In genomic region chr1:34755961-34756360, GRCh38 we compare ENCODE assay signal across 27 cellular contexts. TPM values are rescaled to one million over a fixed set of nuclear protein-coding genes. Genes with fewer than 3 reads are reported as not detected.
"Had no signal": no experiment of that assay in that cellular context is flagged by ENCODE, and none has a peak within 500 bp of the region (broad histone marks: within the 10 kb centered on the region; RNA-seq: fewer than 3 reads in every experiment).

No MANE protein-coding gene starts in this region.

- H3K9me3 ChIP-seq: ascending aorta, gastroesophageal sphincter, right lobe of liver, thoracic aorta, uterus had no signal

- H3K4me1 ChIP-seq: ascending aorta, gastroesophageal sphincter, right lobe of liver, uterus had no signal

- H2AFZ ChIP-seq: hepatocyte had no signal

- H3K27me3 ChIP-seq: ascending aorta, hepatocyte, right lobe of liver, uterus had no signal

- ATAC-seq: gastroesophageal sphincter; left colon; naive thymus-derived CD8-positive, alpha-beta T cell; right lobe of liver; stimulated activated naive CD8-positive, alpha-beta T cell treated with anti-CD3 and anti-CD28 coated beads, Interleukin-15, Interleukin-2, amounts not matched to agents 100 U/mL and 50 U/mL, for 24 hours had no signal

- H3K79me2 ChIP-seq: hepatocyte had no signal

- DNase-seq: activated CD4-positive, alpha-beta memory T cell treated with anti-CD3 and anti-CD28 coated beads for 36 hours; activated CD4-positive, alpha-beta T cell treated with anti-CD3 and anti-CD28 coated beads, Interleukin-2, amount 10 ng/mL, durations not matched to agents 24 days and 14 days; activated CD4-positive, CD25-positive, alpha-beta regulatory T cell treated with anti-CD3 and anti-CD28 coated beads, Interleukin-2, amount 50 U/mL, for 72 hours; activated CD8-positive, alpha-beta memory T cell treated with anti-CD3 and anti-CD28 coated beads, Interleukin-2, amount 50 U/mL, for 4 hours; activated gamma-delta T cell; activated naive CD4-positive, alpha-beta T cell treated with anti-CD3 and anti-CD28 coated beads, Interleukin-2, amount 10 ng/mL, durations not matched to agents 7 days and 5 days; activated naive CD8-positive, alpha-beta T cell treated with anti-CD3 and anti-CD28 coated beads, Interleukin-2, amount 10 ng/mL, durations not matched to agents 7 days and 5 days; activated T-cell treated with anti-CD3 and anti-CD28 coated beads, Interleukin-2, amount 50 U/mL, for 24 hours; caudate nucleus; left colon; naive thymus-derived CD8-positive, alpha-beta T cell; occipital lobe; right lobe of liver; stimulated activated CD4-positive, alpha-beta T cell treated with anti-CD3 and anti-CD28 coated beads, Interleukin-12 subunit alpha, Interleukin-12 subunit beta, amount 100 ng/mL, for 4 hours; stimulated activated CD4-positive, alpha-beta T cell treated with anti-CD3 and anti-CD28 coated beads, Interleukin-4, amount 100 ng/mL, for 1 hour; stimulated activated naive CD8-positive, alpha-beta T cell treated with anti-CD3 and anti-CD28 coated beads, Interleukin-15, Interleukin-2, amounts not matched to agents 100 U/mL and 50 U/mL, for 24 hours; uterus had no signal

- FAIRE-seq: endothelial cell of umbilical vein had no signal

- H3K36me3 ChIP-seq: ascending aorta, gastroesophageal sphincter, right lobe of liver, thoracic aorta, uterus had no signal

- H3K4me2 ChIP-seq: hepatocyte had no signal

- H3K4me3 ChIP-seq: ascending aorta, gastroesophageal sphincter, hepatocyte, right lobe of liver, thoracic aorta, uterus had no signal

- H3K27ac ChIP-seq: ascending aorta, gastroesophageal sphincter, hepatocyte, right lobe of liver, thoracic aorta, uterus had no signal

RNA-seq across cellular contexts. Expression of gene GJB5, which starts 1.1 kb away (rescaled TPM):
- total RNA-seq: activated CD4-positive, alpha-beta memory T cell treated with anti-CD3 and anti-CD28 coated beads for 36 hours; activated CD4-positive, alpha-beta T cell treated with anti-CD3 and anti-CD28 coated beads, Interleukin-2, amount 10 ng/mL, durations not matched to agents 24 days and 14 days; activated CD8-positive, alpha-beta memory T cell treated with anti-CD3 and anti-CD28 coated beads for 36 hours; activated naive CD8-positive, alpha-beta T cell treated with anti-CD3 and anti-CD28 coated beads, Interleukin-2, amount 10 ng/mL, durations not matched to agents 7 days and 5 days; ascending aorta; endothelial cell of umbilical vein; left colon; liver; naive thymus-derived CD8-positive, alpha-beta T cell; neural crest cell; occipital lobe; right lobe of liver; skeletal muscle tissue; T-helper 1 cell treated with Interleukin-12 subunit alpha and Interleukin-12 subunit beta and Interleukin-4 antibody, amounts not matched to agents 30 ng/mL and 1 ng/mL, for 36 hours; thoracic aorta had no signal
- polyA plus RNA-seq: endothelial cell of umbilical vein; liver; naive thymus-derived CD8-positive, alpha-beta T cell had no signal

RNA-seq across cellular contexts. Expression of gene GJB4, which starts 3.6 kb away (rescaled TPM):
- total RNA-seq: activated CD4-positive, alpha-beta memory T cell treated with anti-CD3 and anti-CD28 coated beads for 36 hours; activated CD4-positive, alpha-beta T cell treated with anti-CD3 and anti-CD28 coated beads, Interleukin-2, amount 10 ng/mL, durations not matched to agents 24 days and 14 days; activated CD8-positive, alpha-beta memory T cell treated with anti-CD3 and anti-CD28 coated beads for 36 hours; activated naive CD8-positive, alpha-beta T cell treated with anti-CD3 and anti-CD28 coated beads, Interleukin-2, amount 10 ng/mL, durations not matched to agents 7 days and 5 days; ascending aorta; endothelial cell of umbilical vein; liver; naive thymus-derived CD8-positive, alpha-beta T cell; neural crest cell; occipital lobe; right lobe of liver; skeletal muscle tissue; T-helper 1 cell treated with Interleukin-12 subunit alpha and Interleukin-12 subunit beta and Interleukin-4 antibody, amounts not matched to agents 30 ng/mL and 1 ng/mL, for 36 hours; thoracic aorta; uterus had no signal
- polyA plus RNA-seq: endothelial cell of umbilical vein; liver; naive thymus-derived CD8-positive, alpha-beta T cell had no signal

RNA-seq across cellular contexts. Expression of gene GJB3, which starts 25.1 kb away (rescaled TPM):
- total RNA-seq: activated CD4-positive, alpha-beta memory T cell treated with anti-CD3 and anti-CD28 coated beads for 36 hours; activated CD4-positive, alpha-beta T cell treated with anti-CD3 and anti-CD28 coated beads, Interleukin-2, amount 10 ng/mL, durations not matched to agents 24 days and 14 days; activated CD8-positive, alpha-beta memory T cell treated with anti-CD3 and anti-CD28 coated beads for 36 hours; activated naive CD8-positive, alpha-beta T cell treated with anti-CD3 and anti-CD28 coated beads, Interleukin-2, amount 10 ng/mL, durations not matched to agents 7 days and 5 days; ascending aorta; endothelial cell of umbilical vein; naive thymus-derived CD8-positive, alpha-beta T cell; neural crest cell; occipital lobe; skeletal muscle tissue; T-helper 1 cell treated with Interleukin-12 subunit alpha and Interleukin-12 subunit beta and Interleukin-4 antibody, amounts not matched to agents 30 ng/mL and 1 ng/mL, for 36 hours had no signal
- polyA plus RNA-seq: endothelial cell of umbilical vein; naive thymus-derived CD8-positive, alpha-beta T cell had no signal

RNA-seq across cellular contexts. Expression of gene GJA4, which starts 36.8 kb away (rescaled TPM):
- total RNA-seq: activated CD4-positive, alpha-beta memory T cell treated with anti-CD3 and anti-CD28 coated beads for 36 hours; activated CD4-positive, alpha-beta T cell treated with anti-CD3 and anti-CD28 coated beads, Interleukin-2, amount 10 ng/mL, durations not matched to agents 24 days and 14 days; activated CD8-positive, alpha-beta memory T cell treated with anti-CD3 and anti-CD28 coated beads for 36 hours; activated naive CD8-positive, alpha-beta T cell treated with anti-CD3 and anti-CD28 coated beads, Interleukin-2, amount 10 ng/mL, durations not matched to agents 7 days and 5 days; naive thymus-derived CD8-positive, alpha-beta T cell had no signal
- polyA plus RNA-seq: naive thymus-derived CD8-positive, alpha-beta T cell had no signal
